ENCODE assay signal across 18 cellular contexts in the genomic region with DNA sequence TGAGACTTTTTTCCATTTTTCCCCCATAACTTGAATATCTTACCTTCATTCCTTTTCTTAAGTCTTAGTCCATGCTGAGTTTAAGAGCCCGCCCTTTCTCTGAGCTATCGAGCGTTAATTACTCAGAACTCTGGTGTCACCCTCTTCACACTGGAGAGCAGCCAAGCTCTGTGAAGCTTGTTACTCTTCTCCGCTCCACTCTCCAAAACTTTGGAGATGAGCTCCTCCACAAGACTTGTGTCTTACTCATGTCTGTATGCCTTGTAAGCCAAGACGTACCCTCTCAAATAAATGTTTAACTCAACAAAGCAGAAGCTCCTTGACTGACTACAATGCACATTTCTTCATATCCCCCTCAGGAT. TPM values are rescaled to one million over a fixed set of nuclear protein-coding genes. Genes with fewer than 3 reads are reported as not detected.
DNase-seq lines count a peak whose midpoint lies in the region; ATAC-seq and TF ChIP-seq lines count a peak whose summit lies in the region.
"Had no signal": no experiment of that assay in that cellular context is flagged by ENCODE, and none has a peak within 500 bp of the region (broad histone marks: within the 10 kb centered on the region; RNA-seq: fewer than 3 reads in every experiment).

No MANE protein-coding gene starts in this region.

- no peaks in the 10 kb centered on the region for H3K9me3 ChIP-seq in right cardiac atrium (ENCODE audit: control insufficient read depth, low read length)
- H3K9me3 ChIP-seq in WERI-Rb-1 (ENCODE audit: severe bottlenecking) = no peaks in the 10 kb centered on the region
- H3K9me3 ChIP-seq in testis = no peaks in the 10 kb centered on the region
- H3K9me3 ChIP-seq in ascending aorta = no peaks in the 10 kb centered on the region
- H3K9me3 ChIP-seq: Peyer's patch had no signal

- H3K27ac ChIP-seq in right cardiac atrium (ENCODE audit: low read length) (no peak overlapping the region), WERI-Rb-1 (peak overlapping the region; percentile 42), testis (no peak overlapping the region), ascending aorta (no peak overlapping the region)
- H3K27ac ChIP-seq: GM23248, HL-60, Peyer's patch had no signal

- TF ChIP-seq CTCF in WERI-Rb-1 (IDR thresholded peaks at IDR 0.05; ENCODE audit: low read depth, low read length) = no peak
- TF ChIP-seq CTCF in testis (IDR thresholded peaks at IDR 0.05) = no peak
- no peak for TF ChIP-seq CTCF in ascending aorta (IDR thresholded peaks at IDR 0.05)

- intact Hi-C loops in right cardiac atrium (cut with DNase I) (loop anchor here in 2 of 4 donors (5.0 to 10.0 kb wide), 2 partner anchors 332 to 410 kb away; no protein-coding TSS in a partner anchor), Right ventricle myocardium superior (cut with DNase I) (loop anchor here (10.0 kb wide), 1 partner anchor 322 kb away; no protein-coding TSS in a partner anchor), testis (cut with DNase I; ENCODE audit: low total_unique reads) (no loop called here), ascending aorta (cut with DNase I) (loop anchor here (5.0 kb wide), 1 partner anchor 415 kb away; no protein-coding TSS in a partner anchor)

- H3K27me3 ChIP-seq in right cardiac atrium (ENCODE audit: control insufficient read depth, insufficient read depth) = no peaks in the 10 kb centered on the region
- no peaks in the 10 kb centered on the region for H3K27me3 ChIP-seq in WERI-Rb-1 (ENCODE audit: insufficient read depth, low read depth, severe bottlenecking)
- H3K27me3 ChIP-seq in testis = no peaks in the 10 kb centered on the region
- no peaks in the 10 kb centered on the region for H3K27me3 ChIP-seq in ascending aorta
- H3K27me3 ChIP-seq: Peyer's patch had no signal

- H3K4me3 ChIP-seq in right cardiac atrium (ENCODE audit: low read length) (no peak overlapping the region), WERI-Rb-1 (ENCODE audit: low read depth, low read length) (no peak overlapping the region), testis (no peak overlapping the region), ascending aorta (no peak overlapping the region)
- H3K4me3 ChIP-seq: GM23248, Peyer's patch had no signal

- H3K36me3 ChIP-seq in WERI-Rb-1 (peaks cover 78% of the 10 kb centered on the region), testis (ENCODE audit: low read depth, missing control alignments) (no peaks in the 10 kb centered on the region), ascending aorta (peaks cover 39 to 55% of the 10 kb centered on the region in 2 donors)

- no peak for TF ChIP-seq POLR2A in testis (IDR thresholded peaks at IDR 0.05)

- WGBS in right cardiac atrium = 55% methylated on average over 5 of the region's 5 CpGs
- WGBS in testis, 2 donors = 67 to 68% methylated on average over 5 of the region's 5 CpGs

- DNase-seq in right cardiac atrium (no peak), Right ventricle myocardium superior (no peak), WERI-Rb-1 (no peak), kidney glomerular epithelial cell (lab: John Stamatoyannopoulos, UW) (peak; percentile 10), testis (peak; percentile 51), ascending aorta (ENCODE audit: low spot score in 2 of 2) (no peak)
- no peak for DNase-seq in activated naive CD4-positive, alpha-beta T cell (lab: John Stamatoyannopoulos, UW)
- DNase-seq: ACHN; CD4-positive, alpha-beta T cell; DMS79 treated with DMSO at 0.1 percent for 48 hours; GM23248; NCI-H1436; NCI-H446 treated with DMSO at 0.1 percent for 48 hours; Peyer's patch; SHP77 treated with DMSO at 0.1 percent for 48 hours had no signal

- ATAC-seq in right cardiac atrium (peak; percentile 53 to 59), Right ventricle myocardium superior (ENCODE audit: poor library complexity) (no peak), HG03442 (IDR thresholded peaks at IDR 0.05; ENCODE audit: unreplicated experiment) (no peak)
- ATAC-seq: HCT116 had no signal

- H3K4me1 ChIP-seq in right cardiac atrium (ENCODE audit: control insufficient read depth, insufficient read depth, low read length) (peaks cover 10% of the 10 kb centered on the region), testis (peaks cover 17% of the 10 kb centered on the region), ascending aorta (peaks cover 0 to 12% of the 10 kb centered on the region in 2 donors)

RNA-seq across cellular contexts. Expression of gene DICER1, which starts 54.7 kb away (rescaled TPM):
- total RNA-seq in right cardiac atrium (10 to 100 TPM; 22.7 to 30.4 (median 25.9) TPM), Right ventricle myocardium superior (26.1 TPM), testis (100 to 1,000 TPM in 1 of 2 donors, 10 to 100 TPM in 1; 88.1 to 111 TPM), ascending aorta (134 TPM)
- polyA plus RNA-seq in right cardiac atrium (6.8 TPM), testis (ENCODE audit: insufficient read depth, low read depth, low replicate concordance) (31.7 TPM)

Comparison
In these comparisons a context has a peak if more than half of its experiments do, and no peak if none do; other contexts are left out.
1. ATAC-seq: peak in right cardiac atrium (2 of 2); none in Right ventricle myocardium superior (single experiment) and HG03442 (single experiment).
2. DNase-seq: peak in kidney glomerular epithelial cell (single experiment) and testis (single experiment); none in right cardiac atrium (0 of 3), Right ventricle myocardium superior (single experiment), WERI-Rb-1 (single experiment), ascending aorta (0 of 2) and activated naive CD4-positive, alpha-beta T cell (0 of 4).